In genomic region chr7:66859794-66860645, GRCh38 we compare ENCODE assay signal across 11 cellular contexts.
DNase-seq lines count a peak whose midpoint lies in the region; ATAC-seq and TF ChIP-seq lines count a peak whose summit lies in the region.
"Had no signal": no experiment of that assay in that cellular context is flagged by ENCODE, and none has a peak within 500 bp of the region (broad histone marks: within the 10 kb centered on the region; RNA-seq: fewer than 3 reads in every experiment).

No MANE protein-coding gene starts in this region.

- H3K9me3 ChIP-seq in CD4-positive, alpha-beta T cell (ENCODE audit: control insufficient read depth, low read length) = no peaks in the 10 kb centered on the region
- no peaks in the 10 kb centered on the region for H3K9me3 ChIP-seq in lung (ENCODE audit: control insufficient read depth in 2 of 2, insufficient read depth in 1 of 2, low read length in 1 of 2)
- H3K9me3 ChIP-seq: BLaER1 had no signal

- intact Hi-C loops in CD4-positive, alpha-beta T cell (cut with DNase I, micrococcal nuclease) = no loop called here
- intact Hi-C loops in natural killer cell (cut with micrococcal nuclease) (no loop called here), MCF 10A (cut with micrococcal nuclease) (no loop called here)

- H3K36me3 ChIP-seq in lung (ENCODE audit: control insufficient read depth in 2 of 2, insufficient read depth in 2 of 2, low read length in 2 of 2) = peaks cover 3 to 18% of the 10 kb centered on the region in 2 donors

- H3K27me3 ChIP-seq in CD4-positive, alpha-beta T cell (ENCODE audit: control insufficient read depth, insufficient read depth, low read length) = no peaks in the 10 kb centered on the region
- H3K27me3 ChIP-seq in lung (ENCODE audit: control insufficient read depth, insufficient read depth) = no peaks in the 10 kb centered on the region
- H3K27me3 ChIP-seq: BLaER1 had no signal

- no peak overlapping the region for H3K4me3 ChIP-seq in lung
- H3K4me3 ChIP-seq: BLaER1, K562 had no signal

- TF ChIP-seq CTCF in CD4-positive, alpha-beta T cell (IDR thresholded peaks at IDR 0.05) = no peak
- TF ChIP-seq CTCF in lung (IDR thresholded peaks at IDR 0.05; ENCODE audit: control extremely low read depth, extremely low read depth) = no peak
- TF ChIP-seq CTCF in natural killer cell (IDR thresholded peaks at IDR 0.05) = no peak
- no peak for TF ChIP-seq CTCF in MCF 10A (IDR thresholded peaks at IDR 0.05; ENCODE audit: unreplicated experiment)

- no peaks in the 10 kb centered on the region for H3K9me3 Mint-ChIP-seq in CD4-positive, alpha-beta T cell
- no peaks in the 10 kb centered on the region for H3K9me3 Mint-ChIP-seq in activated naive CD8-positive, alpha-beta T cell treated with anti-CD3 and anti-CD28 coated beads for 36 hours
- H3K9me3 Mint-ChIP-seq in natural killer cell = no peaks in the 10 kb centered on the region
- no peaks in the 10 kb centered on the region for H3K9me3 Mint-ChIP-seq in MCF 10A (ENCODE audit: unreplicated experiment)

- CTCF ChIA-PET in CD4-positive, alpha-beta T cell (lab: Charles Lee) = no interaction called here
- CTCF ChIA-PET in MCF 10A (lab: Yijun Ruan, JAX) = interaction anchor here (0.5 to 0.7 kb wide), 2 partner anchors 10 to 766 kb away, joined by 3 read pairs; no protein-coding TSS in a partner anchor

- H3K27ac ChIP-seq in CD4-positive, alpha-beta T cell (ENCODE audit: low read depth, low read length) = no peak overlapping the region
- H3K27ac ChIP-seq in lung (ENCODE audit: low read depth in 1 of 2, low read length in 1 of 2) = peak overlapping the region in 1 of 2 donors; percentile 14
- H3K27ac ChIP-seq: BLaER1 had no signal

- H3K4me3 Mint-ChIP-seq in CD4-positive, alpha-beta T cell = peak overlapping the region; percentile 46
- H3K4me3 Mint-ChIP-seq in activated naive CD8-positive, alpha-beta T cell treated with anti-CD3 and anti-CD28 coated beads for 36 hours = peak overlapping the region; percentile 47
- H3K4me3 Mint-ChIP-seq in natural killer cell = no peak overlapping the region
- H3K4me3 Mint-ChIP-seq in MCF 10A (ENCODE audit: unreplicated experiment) = no peak overlapping the region

- H3K4me1 ChIP-seq in lung (ENCODE audit: control insufficient read depth in 2 of 2, insufficient read depth in 2 of 2, low read length in 2 of 2) = no peaks in the 10 kb centered on the region
- H3K4me1 ChIP-seq: BLaER1 had no signal

- WGBS in lung, 2 donors = 86 to 87% methylated on average over 10 of the region's 10 CpGs

- peaks cover 41% of the 10 kb centered on the region for H3K36me3 Mint-ChIP-seq in CD4-positive, alpha-beta T cell (ENCODE audit: low read depth)
- H3K36me3 Mint-ChIP-seq in activated naive CD8-positive, alpha-beta T cell treated with anti-CD3 and anti-CD28 coated beads for 36 hours = peaks cover 14% of the 10 kb centered on the region
- no peaks in the 10 kb centered on the region for H3K36me3 Mint-ChIP-seq in natural killer cell
- H3K36me3 Mint-ChIP-seq in MCF 10A (ENCODE audit: insufficient read depth, unreplicated experiment) = peaks cover 35% of the 10 kb centered on the region

- ATAC-seq in CD4-positive, alpha-beta T cell (ENCODE audit: poor library complexity) = peak; percentile 75
- ATAC-seq in lung (ENCODE audit: insufficient read depth, low FRiP score) (peak; percentile 27), HG03039 (IDR thresholded peaks at IDR 0.05; ENCODE audit: unreplicated experiment) (no peak), natural killer cell (no peak)
- ATAC-seq: K562 had no signal

- peak in 2 of 10 experiments; percentile 6 to 11 for DNase-seq in CD4-positive, alpha-beta T cell
- DNase-seq in NCI-H2227 (lab: John Stamatoyannopoulos, UW; ENCODE audit: unreplicated experiment) (peak; percentile 52), lung (ENCODE audit: low spot score) (no peak), C1 segment of cervical spinal cord (lab: John Stamatoyannopoulos, UW) (no peak), natural killer cell (no peak), MCF 10A (ENCODE audit: unreplicated experiment) (no peak)
- peak; percentile 38 for DNase-seq in activated naive CD8-positive, alpha-beta T cell treated with anti-CD3 and anti-CD28 coated beads for 36 hours
- DNase-seq: activated gamma-delta T cell had no signal

- H3K27ac Mint-ChIP-seq in CD4-positive, alpha-beta T cell = peak overlapping the region; percentile 93
- H3K27ac Mint-ChIP-seq in activated naive CD8-positive, alpha-beta T cell treated with anti-CD3 and anti-CD28 coated beads for 36 hours = peak overlapping the region; percentile 91
- no peak overlapping the region for H3K27ac Mint-ChIP-seq in natural killer cell
- H3K27ac Mint-ChIP-seq in MCF 10A (ENCODE audit: low read depth, unreplicated experiment) = no peak overlapping the region

- BruUV-seq in MCF 10A (replicated peaks; lab: Mats Ljungman, UMichigan) = no TSS peak

- no peaks in the 10 kb centered on the region for H3K27me3 Mint-ChIP-seq in CD4-positive, alpha-beta T cell
- H3K27me3 Mint-ChIP-seq in activated naive CD8-positive, alpha-beta T cell treated with anti-CD3 and anti-CD28 coated beads for 36 hours = no peaks in the 10 kb centered on the region
- no peaks in the 10 kb centered on the region for H3K27me3 Mint-ChIP-seq in natural killer cell (ENCODE audit: low read depth in 2 of 2)
- H3K27me3 Mint-ChIP-seq in MCF 10A (ENCODE audit: insufficient read depth, unreplicated experiment) = no peaks in the 10 kb centered on the region

- peaks cover 15% of the 10 kb centered on the region for H3K4me1 Mint-ChIP-seq in CD4-positive, alpha-beta T cell (ENCODE audit: low read depth)
- H3K4me1 Mint-ChIP-seq in activated naive CD8-positive, alpha-beta T cell treated with anti-CD3 and anti-CD28 coated beads for 36 hours = peaks cover 17% of the 10 kb centered on the region
- no peaks in the 10 kb centered on the region for H3K4me1 Mint-ChIP-seq in natural killer cell
- H3K4me1 Mint-ChIP-seq in MCF 10A (ENCODE audit: insufficient read depth, unreplicated experiment) = no peaks in the 10 kb centered on the region

- POLR2A ChIA-PET in CD4-positive, alpha-beta T cell (lab: Charles Lee) = interaction anchor here (0.6 to 3.1 kb wide), 3 partner anchors 16 to 204 kb away, joined by 3 to 25 read pairs (median 4); partner anchors contain the start of gene RABGEF1
- POLR2A ChIA-PET in MCF 10A (lab: Yijun Ruan, JAX) = no interaction called here

Comparison
In these comparisons a context has a peak if more than half of its experiments do, and no peak if none do; other contexts are left out.
1. ATAC-seq: peak in CD4-positive, alpha-beta T cell (single experiment) and lung (single experiment); none in HG03039 (single experiment) and natural killer cell (0 of 3).
2. DNase-seq: peak in NCI-H2227 (single experiment) and activated naive CD8-positive, alpha-beta T cell treated with anti-CD3 and anti-CD28 coated beads for 36 hours (single experiment); none in lung (single experiment), C1 segment of cervical spinal cord (0 of 14), natural killer cell (single experiment) and MCF 10A (single experiment).
3. H3K27ac Mint-ChIP-seq: peak in CD4-positive, alpha-beta T cell (single experiment) and activated naive CD8-positive, alpha-beta T cell treated with anti-CD3 and anti-CD28 coated beads for 36 hours (single experiment); none in natural killer cell (0 of 2) and MCF 10A (single experiment).
4. H3K4me3 Mint-ChIP-seq: peak in CD4-positive, alpha-beta T cell (single experiment) and activated naive CD8-positive, alpha-beta T cell treated with anti-CD3 and anti-CD28 coated beads for 36 hours (single experiment); none in natural killer cell (single experiment) and MCF 10A (single experiment).